22 cellular contexts compared by ENCODE assay signal in the genomic region with DNA sequence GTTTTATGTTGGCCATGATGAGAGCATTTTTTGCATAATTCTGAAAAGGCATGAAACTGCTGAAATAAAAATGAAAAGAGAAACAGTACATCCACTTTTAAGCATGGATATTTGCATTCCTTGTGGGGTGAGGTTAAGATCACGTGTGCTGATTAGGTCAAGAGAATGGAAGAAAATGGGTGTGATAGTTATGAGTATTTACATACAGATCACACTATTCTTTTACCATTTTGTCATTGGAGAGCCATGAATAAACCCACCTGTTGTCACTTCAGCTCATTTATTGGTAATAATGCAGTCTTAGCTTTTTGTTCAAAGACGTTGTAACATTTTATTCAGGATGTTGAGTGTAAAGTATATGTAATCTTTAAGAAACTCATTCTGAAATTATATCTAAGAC.
DNase-seq lines count a peak whose midpoint lies in the region; ATAC-seq, FAIRE-seq and TF ChIP-seq lines count a peak whose summit lies in the region.
"Had no signal": no experiment of that assay in that cellular context is flagged by ENCODE, and none has a peak within 500 bp of the region (broad histone marks: within the 10 kb centered on the region; RNA-seq: fewer than 3 reads in every experiment).

No MANE protein-coding gene starts in this region.

- no peak overlapping the region for H3K27ac ChIP-seq in A549
- peak overlapping the region; percentile 70; the same call in 1 of the 2 replicates for H3K27ac ChIP-seq in VCaP
- H3K27ac ChIP-seq in foreskin keratinocyte = no peak overlapping the region
- no peak overlapping the region for H3K27ac ChIP-seq in stomach
- H3K27ac ChIP-seq: 22Rv1, C4-2B, GM23248 had no signal

- no peak for TF ChIP-seq CTCF in A549 (IDR thresholded peaks at IDR 0.05)
- TF ChIP-seq CTCF in VCaP (conservative IDR thresholded peaks at IDR 0.05) = no peak
- no peak for TF ChIP-seq CTCF in foreskin keratinocyte (conservative IDR thresholded peaks at IDR 0.05)
- TF ChIP-seq CTCF in stomach (IDR thresholded peaks at IDR 0.05) = no peak

- TF ChIP-seq EP300 in A549 (IDR thresholded peaks at IDR 0.05) (no peak), stomach (IDR thresholded peaks at IDR 0.05) (no peak)

- FAIRE-seq in A549 (lab: Jason Lieb, UNC) = peak; percentile 13
- FAIRE-seq: A204.1, G401.6, GM12892, GM19239 had no signal

- CTCF ChIA-PET in A549 (lab: Yijun Ruan, JAX) = interaction anchor here (0.7 to 1.9 kb wide), 2 partner anchors 9 to 15 kb away, joined by 3 to 5 read pairs; no protein-coding TSS in a partner anchor

- TF ChIP-seq POLR2A in A549 (IDR thresholded peaks at IDR 0.05; ENCODE audit: low read length) = no peak
- no peak for TF ChIP-seq POLR2A in stomach (IDR thresholded peaks at IDR 0.05)

- no peak for ATAC-seq in A549
- no peak for ATAC-seq in foreskin keratinocyte
- ATAC-seq: CD8-positive, alpha-beta T cell; HCT116 had no signal

- 17% methylated on average over 2 of the region's 2 CpGs for WGBS in A549 (ENCODE audit: missing lambda C conversion rate)
- WGBS in stomach, 5 donors = 42 to 63% (median 58%) methylated on average over 2 of the region's 2 CpGs

- no peak overlapping the region for H3K4me2 ChIP-seq in A549

- H3K9me3 ChIP-seq in A549 = no peaks in the 10 kb centered on the region
- no peaks in the 10 kb centered on the region for H3K9me3 ChIP-seq in stomach
- H3K9me3 ChIP-seq: Caco-2 had no signal

- TF ChIP-seq RAD21 in A549 (conservative IDR thresholded peaks at IDR 0.05 in 1 of 2, IDR thresholded peaks at IDR 0.05 in 1 of 2) = no peak

- H3K27me3 ChIP-seq in foreskin keratinocyte (peaks cover 8% of the 10 kb centered on the region), stomach (no peaks in the 10 kb centered on the region)

- H3K4me3 ChIP-seq in A549 (no peak overlapping the region), stomach (no peak overlapping the region)
- H3K4me3 ChIP-seq: GM23248 had no signal

- H3K4me1 ChIP-seq in A549 = no peaks in the 10 kb centered on the region
- no peaks in the 10 kb centered on the region for H3K4me1 ChIP-seq in foreskin keratinocyte
- peaks cover 5 to 46% (median 23%) of the 10 kb centered on the region in 4 donors for H3K4me1 ChIP-seq in stomach
- H3K4me1 ChIP-seq: Caco-2 had no signal

- POLR2A ChIA-PET in A549 (lab: Yijun Ruan, JAX) = no interaction called here

- intact Hi-C loops in stomach (cut with DNase I; ENCODE audit: low total_unique reads) = no loop called here

- DNase-seq in A549 (ENCODE audit: low read depth in 1 of 2, low spot score in 1 of 2) (no peak), HT-29 (ENCODE audit: low spot score) (peak; percentile 27), AG08395 (ENCODE audit: low spot score) (no peak), foreskin keratinocyte (no peak), stomach (no peak)
- DNase-seq: ACHN; Caco-2; CD4-positive, CD25-positive, alpha-beta regulatory T cell; CD8-positive, alpha-beta T cell; DMS153; DND-41; GM23248; H9; HFFc6 had no signal

- H3K36me3 ChIP-seq in stomach = no peaks in the 10 kb centered on the region

TF ChIP-seq in A549, 52 proteins besides CTCF, POLR2A, EP300 and RAD21:
- TF ChIP-seq JUN (IDR thresholded peaks at IDR 0.05) (no peak), SREBF2 (IDR thresholded peaks at IDR 0.05) (no peak), BHLHE40 (IDR thresholded peaks at IDR 0.05; ENCODE audit: low read depth, low read length) (no peak), FOSL2 (IDR thresholded peaks at IDR 0.05) (no peak), FOSL2 (CRISPR knock-in tag; IDR thresholded peaks at IDR 0.05) (no peak), TFCP2L1 (CRISPR knock-in tag; IDR thresholded peaks at IDR 0.05) (no peak), MYC (IDR thresholded peaks at IDR 0.05; ENCODE audit: borderline replicate concordance, low read length) (no peak), CEBPB (IDR thresholded peaks at IDR 0.05) (no peak)
- TF ChIP-seq, protein P1, sequence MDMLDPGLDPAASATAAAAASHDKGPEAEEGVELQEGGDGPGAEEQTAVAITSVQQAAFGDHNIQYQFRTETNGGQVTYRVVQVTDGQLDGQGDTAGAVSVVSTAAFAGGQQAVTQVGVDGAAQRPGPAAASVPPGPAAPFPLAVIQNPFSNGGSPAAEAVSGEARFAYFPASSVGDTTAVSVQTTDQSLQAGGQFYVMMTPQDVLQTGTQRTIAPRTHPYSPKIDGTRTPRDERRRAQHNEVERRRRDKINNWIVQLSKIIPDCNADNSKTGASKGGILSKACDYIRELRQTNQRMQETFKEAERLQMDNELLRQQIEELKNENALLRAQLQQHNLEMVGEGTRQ (IDR thresholded peaks at IDR 0.05) = no peak
